Comparison of ENCODE assay signal across 17 cellular contexts in the genomic region with DNA sequence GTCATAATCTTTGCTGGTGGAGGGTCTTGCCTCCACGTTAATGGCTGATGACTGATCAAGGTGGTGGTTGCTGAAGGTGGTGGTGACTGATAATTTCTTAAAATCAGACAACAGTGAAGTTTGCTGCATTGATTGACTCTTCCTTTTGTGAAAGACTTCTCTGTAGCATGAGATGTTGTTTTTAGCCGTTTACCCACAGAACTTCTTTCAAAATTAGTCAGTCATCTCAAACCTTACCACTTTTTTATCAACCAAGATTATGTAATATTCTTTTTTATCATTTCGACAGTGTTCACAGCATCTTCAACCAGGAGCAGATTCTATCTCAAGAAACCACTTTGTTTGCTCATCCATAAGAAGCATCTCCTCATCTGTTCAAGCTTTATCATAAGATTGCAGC. TPM values are rescaled to one million over a fixed set of nuclear protein-coding genes. Genes with fewer than 3 reads are reported as not detected.
DNase-seq lines count a peak whose midpoint lies in the region; ATAC-seq, FAIRE-seq and TF ChIP-seq lines count a peak whose summit lies in the region.
"Had no signal": no experiment of that assay in that cellular context is flagged by ENCODE, and none has a peak within 500 bp of the region (broad histone marks: within the 10 kb centered on the region; RNA-seq: fewer than 3 reads in every experiment).

No MANE protein-coding gene starts in this region.

- H3F3A ChIP-seq in neural progenitor cell (ENCODE audit: low read depth) = peaks cover 3% of the 10 kb centered on the region

- H3K27me3 ChIP-seq in GM12878 (replicated peaks in 1 of 2; ENCODE audit: control insufficient read depth in 2 of 2, insufficient read depth in 2 of 2, low read length in 1 of 2) (no peaks in the 10 kb centered on the region), neural progenitor cell (no peaks in the 10 kb centered on the region), breast epithelium (no peaks in the 10 kb centered on the region)
- H3K27me3 ChIP-seq: BLaER1 treated with 17β-estradiol and CSF1 and Interleukin-3, amounts not matched to agents 10 nM and 100 nM had no signal

- in situ Hi-C loops in GM12878 (cut with MboI) = no loop called here

- H4K20me1 ChIP-seq in GM12878 (ENCODE audit: control insufficient read depth, insufficient read depth) (no peaks in the 10 kb centered on the region), neural progenitor cell (ENCODE audit: low read depth) (peaks cover 6% of the 10 kb centered on the region)

- H3K9me3 ChIP-seq in GM12878 (replicated peaks; ENCODE audit: control insufficient read depth, insufficient read depth, low read length) = no peaks in the 10 kb centered on the region
- no peaks in the 10 kb centered on the region for H3K9me3 ChIP-seq in neural progenitor cell (ENCODE audit: low read depth)
- H3K9me3 ChIP-seq in breast epithelium = no peaks in the 10 kb centered on the region
- H3K9me3 ChIP-seq: BLaER1 treated with 17β-estradiol and CSF1 and Interleukin-3, amounts not matched to agents 10 nM and 100 nM had no signal

- no TSS peak for BruUV-seq in GM12878 (replicated peaks; lab: Mats Ljungman, UMichigan)

- no peaks in the 10 kb centered on the region for H3K27me3 Mint-ChIP-seq in activated CD4-positive, alpha-beta T cell treated with anti-CD3 and anti-CD28 coated beads for 36 hours
- H3K27me3 Mint-ChIP-seq in stimulated activated naive CD8-positive, alpha-beta T cell treated with anti-CD3 and anti-CD28 coated beads, Interleukin-15, Interleukin-2, amounts not matched to agents 100 ng/mL and 50 ng/mL, for 24 hours = no peaks in the 10 kb centered on the region
- H3K27me3 Mint-ChIP-seq in neural progenitor cell (ENCODE audit: insufficient read depth, low read depth) = no peaks in the 10 kb centered on the region

- peaks cover 7 to 44% of the 10 kb centered on the region in 2 experiments for H3K36me3 ChIP-seq in GM12878 (ENCODE audit: control insufficient read depth in 2 of 2, insufficient read depth in 2 of 2, low read length in 1 of 2)
- peaks cover 14% of the 10 kb centered on the region for H3K36me3 ChIP-seq in neural progenitor cell
- peaks cover 5% of the 10 kb centered on the region for H3K36me3 ChIP-seq in breast epithelium

- H3K9ac ChIP-seq in GM12878 (ENCODE audit: control insufficient read depth, insufficient read depth, low read length) (no peak overlapping the region), neural progenitor cell (no peak overlapping the region)
- H3K9ac ChIP-seq: BLaER1 treated with 17β-estradiol and CSF1 and Interleukin-3, amounts not matched to agents 10 nM and 100 nM had no signal

- POLR2A ChIA-PET in activated CD4-positive, alpha-beta T cell treated with anti-CD3 and anti-CD28 coated beads for 36 hours (lab: Charles Lee) = interaction anchor here (0.5 kb wide), 1 partner anchor 49 kb away, joined by 3 read pairs; no protein-coding TSS in a partner anchor
- POLR2A ChIA-PET in GM12878 (lab: Charles Lee) = no interaction called here

- no peak for FAIRE-seq in GM12878 (lab: Jason Lieb, UNC)
- FAIRE-seq: GM18507 had no signal

- H3K4me1 ChIP-seq in GM12878 (ENCODE audit: control insufficient read depth, insufficient read depth, low read length) = peaks cover 21% of the 10 kb centered on the region
- H3K4me1 ChIP-seq in neural progenitor cell = peaks cover 5% of the 10 kb centered on the region
- H3K4me1 ChIP-seq in breast epithelium = peaks cover 0 to 7% of the 10 kb centered on the region in 2 donors

- H3K27ac ChIP-seq in GM12878 (ENCODE audit: control insufficient read depth, insufficient read depth) (peak overlapping the region; percentile 21; the same call in 1 of the 2 replicates), neural progenitor cell (no peak overlapping the region), breast epithelium (no peak overlapping the region)
- H3K27ac ChIP-seq: BLaER1 treated with 17β-estradiol and CSF1 and Interleukin-3, amounts not matched to agents 10 nM and 100 nM had no signal

- peaks cover 53% of the 10 kb centered on the region for H3K36me3 Mint-ChIP-seq in activated CD4-positive, alpha-beta T cell treated with anti-CD3 and anti-CD28 coated beads for 36 hours (ENCODE audit: low read depth)
- peaks cover 77% of the 10 kb centered on the region for H3K36me3 Mint-ChIP-seq in stimulated activated naive CD8-positive, alpha-beta T cell treated with anti-CD3 and anti-CD28 coated beads, Interleukin-15, Interleukin-2, amounts not matched to agents 100 ng/mL and 50 ng/mL, for 24 hours (ENCODE audit: low read depth)
- H3K36me3 Mint-ChIP-seq in neural progenitor cell = peaks cover 22% of the 10 kb centered on the region

- H3K79me2 ChIP-seq in GM12878 (ENCODE audit: control insufficient read depth, insufficient read depth, low read length) (peaks cover 35% of the 10 kb centered on the region), neural progenitor cell (ENCODE audit: low read depth) (peaks cover 30% of the 10 kb centered on the region)

- 5% methylated on average over 3 of the region's 3 CpGs for WGBS in GM12878 (ENCODE audit: insufficient coverage, insufficient replicate concordance, low lambda C conversion rate, missing lambda C conversion rate)

- no peak overlapping the region for H3K4me3 Mint-ChIP-seq in activated CD4-positive, alpha-beta T cell treated with anti-CD3 and anti-CD28 coated beads for 36 hours
- H3K4me3 Mint-ChIP-seq in stimulated activated naive CD8-positive, alpha-beta T cell treated with anti-CD3 and anti-CD28 coated beads, Interleukin-15, Interleukin-2, amounts not matched to agents 100 ng/mL and 50 ng/mL, for 24 hours = no peak overlapping the region
- no peak overlapping the region for H3K4me3 Mint-ChIP-seq in neural progenitor cell

- peaks cover 39% of the 10 kb centered on the region for H3K4me1 Mint-ChIP-seq in activated CD4-positive, alpha-beta T cell treated with anti-CD3 and anti-CD28 coated beads for 36 hours
- peaks cover 44% of the 10 kb centered on the region for H3K4me1 Mint-ChIP-seq in stimulated activated naive CD8-positive, alpha-beta T cell treated with anti-CD3 and anti-CD28 coated beads, Interleukin-15, Interleukin-2, amounts not matched to agents 100 ng/mL and 50 ng/mL, for 24 hours (ENCODE audit: low read depth)
- peaks cover 5% of the 10 kb centered on the region for H3K4me1 Mint-ChIP-seq in neural progenitor cell

- H3K4me2 ChIP-seq in GM12878 (ENCODE audit: control insufficient read depth, insufficient read depth) = no peak overlapping the region
- no peak overlapping the region for H3K4me2 ChIP-seq in neural progenitor cell
- H3K4me2 ChIP-seq: BLaER1 treated with 17β-estradiol and CSF1 and Interleukin-3, amounts not matched to agents 10 nM and 100 nM had no signal

- no peak for TF ChIP-seq CTCF in GM12878 (IDR thresholded peaks at IDR 0.05 in 2 of 3, conservative IDR thresholded peaks at IDR 0.05 in 1 of 3; ENCODE audit: control insufficient read depth in 2 of 3, extremely low read depth in 1 of 3, insufficient read depth in 1 of 3, low read depth in 3 of 3, low read length in 3 of 3)
- TF ChIP-seq CTCF in neural progenitor cell (IDR thresholded peaks at IDR 0.05) = no peak
- no peak for TF ChIP-seq CTCF in breast epithelium (IDR thresholded peaks at IDR 0.05)

- 0 out of 4 replicates have a peak, but pooled peaks of 1 of the 2 experiments have one; percentile 41 for TF ChIP-seq EP300 in GM12878 (IDR thresholded peaks at IDR 0.05; ENCODE audit: borderline replicate concordance in 1 of 2, control insufficient read depth in 1 of 2, low read depth in 2 of 2, low read length in 2 of 2)

- DNase-seq in activated CD4-positive, alpha-beta T cell treated with anti-CD3 and anti-CD28 coated beads for 36 hours = no peak
- DNase-seq in activated CD4-positive, alpha-beta T cell treated with anti-CD3 and anti-CD28 coated beads, Interleukin-2, amount 50 U/mL, for 4 hours = no peak
- DNase-seq in stimulated activated naive CD8-positive, alpha-beta T cell treated with anti-CD3 and anti-CD28 coated beads, Interleukin-15, Interleukin-2, amounts not matched to agents 100 U/mL and 50 U/mL, for 24 hours = no peak
- DNase-seq in GM12878 (ENCODE audit: low read depth, low spot score) = no peak
- DNase-seq in neural progenitor cell (ENCODE audit: low spot score) = no peak
- no peak for DNase-seq in stimulated activated CD4-positive, alpha-beta T cell treated with anti-CD3 and anti-CD28 coated beads, Interleukin-4, amount 100 ng/mL, for 1 hour
- no peak for DNase-seq in breast epithelium (ENCODE audit: low spot score in 2 of 2)
- DNase-seq: DMS153, HCEC 1CT, IMR-90, Kasumi-1, NCI-H1436, NCI-H2081, NCI-H510A treated with DMSO at 0.1 percent for 48 hours had no signal

- intact Hi-C loops in activated CD4-positive, alpha-beta T cell treated with anti-CD3 and anti-CD28 coated beads for 36 hours (cut with DNase I, micrococcal nuclease) = no loop called here
- intact Hi-C loops in GM12878 (cut with micrococcal nuclease; ENCODE audit: unreplicated experiment) = no loop called here
- intact Hi-C loops in breast epithelium (cut with DNase I; ENCODE audit: low total_unique reads) = no loop called here

- TF ChIP-seq RAD21 in GM12878 (IDR thresholded peaks at IDR 0.05; ENCODE audit: insufficient read depth, low read depth, low read length) = no peak

- no peaks in the 10 kb centered on the region for H3K9me3 Mint-ChIP-seq in activated CD4-positive, alpha-beta T cell treated with anti-CD3 and anti-CD28 coated beads for 36 hours (ENCODE audit: low read depth)
- H3K9me3 Mint-ChIP-seq in stimulated activated naive CD8-positive, alpha-beta T cell treated with anti-CD3 and anti-CD28 coated beads, Interleukin-15, Interleukin-2, amounts not matched to agents 100 ng/mL and 50 ng/mL, for 24 hours = no peaks in the 10 kb centered on the region
- no peaks in the 10 kb centered on the region for H3K9me3 Mint-ChIP-seq in neural progenitor cell

- peak overlapping the region; percentile 67 for H3K27ac Mint-ChIP-seq in activated CD4-positive, alpha-beta T cell treated with anti-CD3 and anti-CD28 coated beads for 36 hours
- H3K27ac Mint-ChIP-seq in stimulated activated naive CD8-positive, alpha-beta T cell treated with anti-CD3 and anti-CD28 coated beads, Interleukin-15, Interleukin-2, amounts not matched to agents 100 ng/mL and 50 ng/mL, for 24 hours = peak overlapping the region; percentile 32
- no peak overlapping the region for H3K27ac Mint-ChIP-seq in neural progenitor cell

- SMC1A ChIA-PET in GM12878 (lab: Charles Lee; ENCODE audit: uncharacterized antibody, unreplicated experiment) = interaction anchor here (1.0 to 4.1 kb wide), 4 partner anchors 8 to 12 kb away, joined by 3 to 11 read pairs (median 4); no protein-coding TSS in a partner anchor

- RAD21 ChIA-PET in GM12878 (lab: Charles Lee; ENCODE audit: unreplicated experiment) = interaction anchor here (1.2 to 1.5 kb wide), 3 partner anchors 12 to 229 kb away, joined by 3 to 4 read pairs (median 3); no protein-coding TSS in a partner anchor

- H2AFZ ChIP-seq in GM12878 (ENCODE audit: control insufficient read depth, low read depth, low read length) (no peak overlapping the region), neural progenitor cell (replicated peaks) (no peak overlapping the region)

- H3K4me3 ChIP-seq in GM12878 (no peak overlapping the region), neural progenitor cell (no peak overlapping the region), breast epithelium (no peak overlapping the region)
- H3K4me3 ChIP-seq: BLaER1 treated with 17β-estradiol and CSF1 and Interleukin-3, amounts not matched to agents 10 nM and 100 nM had no signal

- CTCF ChIA-PET in activated CD4-positive, alpha-beta T cell treated with anti-CD3 and anti-CD28 coated beads for 36 hours (lab: Charles Lee) = interaction anchor here (0.6 to 1.6 kb wide), 5 partner anchors 8 to 230 kb away, joined by 3 to 5 read pairs (median 4); no protein-coding TSS in a partner anchor
- CTCF ChIA-PET in GM12878 (lab: Yijun Ruan, JAX) = interaction anchor here (1.8 to 2.1 kb wide), 2 partner anchors 119 to 230 kb away, joined by 7 to 13 read pairs; no protein-coding TSS in a partner anchor

- peak; percentile 64 for ATAC-seq in activated CD4-positive, alpha-beta T cell treated with anti-CD3 and anti-CD28 coated beads for 36 hours
- no peak for ATAC-seq in stimulated activated naive CD8-positive, alpha-beta T cell treated with anti-CD3 and anti-CD28 coated beads, Interleukin-15, Interleukin-2, amounts not matched to agents 100 U/mL and 50 U/mL, for 24 hours
- peak; percentile 64 for ATAC-seq in GM12878

- TF ChIP-seq POLR2A in GM12878 (IDR thresholded peaks at IDR 0.05; ENCODE audit: low read depth, low read length) (no peak), breast epithelium (IDR thresholded peaks at IDR 0.05) (no peak)

RNA-seq across cellular contexts. Expression of a gene that starts 5.9 kb away (rescaled TPM):
- 100 to 1,000 TPM; 321 to 367 TPM for total RNA-seq in activated CD4-positive, alpha-beta T cell treated with anti-CD3 and anti-CD28 coated beads for 36 hours
- total RNA-seq in GM12878 (2013; cell fraction: nucleolus; rRNA removed) = 460 and 484 TPM in 2 replicates
- 357 and 361 TPM in 2 replicates for total RNA-seq in GM12878 (2014; rRNA removed)
- 422 and 424 TPM in 2 replicates for total RNA-seq in GM12878 (2014; rRNA removed; fragmentation: Illumina TruSeq; extraction: Trizol)
- total RNA-seq in GM12878 (2021) = 307 and 335 TPM in 2 replicates
- polyA plus RNA-seq in GM12878 (2011; ENCODE audit: low read depth) = 181 TPM
- 563 and 679 TPM in 2 replicates for polyA plus RNA-seq in GM12878 (2011; rRNA removed)
- polyA plus RNA-seq in GM12878 (2011; cell fraction: cytosol; rRNA removed) = 391 and 397 TPM in 2 replicates
- 391 and 477 TPM in 2 replicates for polyA plus RNA-seq in GM12878 (2011; cell fraction: nucleus; rRNA removed)
- polyA plus RNA-seq in GM12878 (2012) = 254 and 308 TPM in 2 replicates
- polyA plus RNA-seq in GM12878 (2014; fragmentation: Illumina TruSeq; extraction: Trizol) = 324 and 389 TPM in 2 replicates
- polyA plus RNA-seq in GM12878 (2014; fragmentation: Nextera tagmentation; extraction: Ambion mirVana) = 100 to 1,000 TPM; 256 to 277 TPM
- 239 and 273 TPM in 2 replicates for polyA plus RNA-seq in GM12878 (2014; rRNA removed)
- 100 to 1,000 TPM; 330 to 340 TPM for polyA plus RNA-seq in GM12878 (2016; fragmentation: Nextera tagmentation; extraction: Ambion mirVana)
- polyA minus RNA-seq in GM12878 (2011; rRNA and poly(A)+ RNA removed) = 619 and 752 TPM in 2 replicates
- 157 and 190 TPM in 2 replicates for polyA minus RNA-seq in GM12878 (2011; cell fraction: cytosol; rRNA and poly(A)+ RNA removed)
- 148 and 220 TPM in 2 replicates for polyA minus RNA-seq in GM12878 (2011; cell fraction: nucleus; rRNA and poly(A)+ RNA removed)
- 175 and 206 TPM in 2 replicates for total RNA-seq in neural progenitor cell (ENCODE audit: low replicate concordance)
- total RNA-seq in breast epithelium = 100 to 1,000 TPM; 142 to 177 (median 173) TPM

RNA-seq across cellular contexts. Expression of a gene that starts 41.9 kb away (rescaled TPM):
- total RNA-seq in activated CD4-positive, alpha-beta T cell treated with anti-CD3 and anti-CD28 coated beads for 36 hours = not detected
- not detected in 2 replicates for total RNA-seq in GM12878 (2013; cell fraction: nucleolus; rRNA removed)
- total RNA-seq in GM12878 (2014; rRNA removed) (not detected in 2 replicates), GM12878 (2014; rRNA removed; fragmentation: Illumina TruSeq; extraction: Trizol) (not detected in 2 replicates), GM12878 (2021) (not detected in 2 replicates), neural progenitor cell (ENCODE audit: low replicate concordance) (not detected in 2 replicates), breast epithelium (not detected)
- not detected for polyA plus RNA-seq in GM12878 (2011; ENCODE audit: low read depth)
- polyA plus RNA-seq in GM12878 (2011; rRNA removed) (not detected in 2 replicates), GM12878 (2014; fragmentation: Illumina TruSeq; extraction: Trizol) (not detected in 2 replicates), GM12878 (2014; fragmentation: Nextera tagmentation; extraction: Ambion mirVana) (under 1 TPM; 0.07 to 0.13 TPM), GM12878 (2014; rRNA removed) (not detected in 2 replicates), GM12878 (2016; fragmentation: Nextera tagmentation; extraction: Ambion mirVana) (under 1 TPM in 1 of 2 experiments, not detected in 1; 0.15 TPM)
- polyA plus RNA-seq in GM12878 (2011; cell fraction: cytosol; rRNA removed) = not detected in 2 replicates
- not detected in 2 replicates for polyA plus RNA-seq in GM12878 (2011; cell fraction: nucleus; rRNA removed)
- not detected in 2 replicates for polyA plus RNA-seq in GM12878 (2012)
- not detected in 2 replicates for polyA minus RNA-seq in GM12878 (2011; rRNA and poly(A)+ RNA removed)
- polyA minus RNA-seq in GM12878 (2011; cell fraction: cytosol; rRNA and poly(A)+ RNA removed) = not detected in 2 replicates
- not detected in 2 replicates for polyA minus RNA-seq in GM12878 (2011; cell fraction: nucleus; rRNA and poly(A)+ RNA removed)
- total RNA-seq: IMR-90 had no signal
- polyA plus RNA-seq: IMR-90 had no signal

RNA-seq across cellular contexts. Expression of a gene that starts 48.9 kb away (rescaled TPM):
- total RNA-seq in activated CD4-positive, alpha-beta T cell treated with anti-CD3 and anti-CD28 coated beads for 36 hours = 1 to 10 TPM; 7.7 to 8.0 TPM
- total RNA-seq in GM12878 (2013; cell fraction: nucleolus; rRNA removed) = 70.8 and 76.9 TPM in 2 replicates
- total RNA-seq in GM12878 (2014; rRNA removed) (16.6 and 19.5 TPM in 2 replicates), GM12878 (2014; rRNA removed; fragmentation: Illumina TruSeq; extraction: Trizol) (15.4 and 18.9 TPM in 2 replicates), GM12878 (2021) (10.0 and 10.9 TPM in 2 replicates), neural progenitor cell (ENCODE audit: low replicate concordance) (22.9 and 35.2 TPM in 2 replicates), breast epithelium (10 to 100 TPM; 19.7 to 31.5 (median 29.5) TPM)
- 6.6 TPM for polyA plus RNA-seq in GM12878 (2011; ENCODE audit: low read depth)
- polyA plus RNA-seq in GM12878 (2011; rRNA removed) (26.7 and 32.7 TPM in 2 replicates), GM12878 (2014; fragmentation: Illumina TruSeq; extraction: Trizol) (20.8 and 22.8 TPM in 2 replicates), GM12878 (2014; fragmentation: Nextera tagmentation; extraction: Ambion mirVana) (1 to 10 TPM; 2.2 to 7.3 TPM), GM12878 (2014; rRNA removed) (13.4 and 13.5 TPM in 2 replicates), GM12878 (2016; fragmentation: Nextera tagmentation; extraction: Ambion mirVana) (1 to 10 TPM; 1.7 to 2.5 TPM)
- 12.3 and 13.2 TPM in 2 replicates for polyA plus RNA-seq in GM12878 (2011; cell fraction: cytosol; rRNA removed)
- polyA plus RNA-seq in GM12878 (2011; cell fraction: nucleus; rRNA removed) = 33.0 and 34.8 TPM in 2 replicates
- polyA plus RNA-seq in GM12878 (2012) = 5.6 and 6.0 TPM in 2 replicates
- 14.6 and 16.9 TPM in 2 replicates for polyA minus RNA-seq in GM12878 (2011; rRNA and poly(A)+ RNA removed)
- polyA minus RNA-seq in GM12878 (2011; cell fraction: cytosol; rRNA and poly(A)+ RNA removed) = 5.1 and 5.3 TPM in 2 replicates
- 16.9 and 21.7 TPM in 2 replicates for polyA minus RNA-seq in GM12878 (2011; cell fraction: nucleus; rRNA and poly(A)+ RNA removed)
